In genomic region chr16:47725188-47725695, GRCh38 we compare ENCODE assay signal across 37 cellular contexts.
"Had no signal": no experiment of that assay in that cellular context is flagged by ENCODE, and none has a peak within 500 bp of the region (broad histone marks: within the 10 kb centered on the region; RNA-seq: fewer than 3 reads in every experiment).

No MANE protein-coding gene starts in this region.

- H3K27ac Mint-ChIP-seq: activated B cell treated with CpG ODN at 0.5 μM for 24 hours; activated CD4-positive, alpha-beta memory T cell treated with anti-CD3 and anti-CD28 coated beads for 36 hours; activated CD4-positive, alpha-beta T cell treated with anti-CD3 and anti-CD28 coated beads, Interleukin-2, amount 10 ng/mL, durations not matched to agents 24 days and 14 days; activated CD8-positive, alpha-beta T cell treated with anti-CD3 and anti-CD28 coated beads for 36 hours; activated naive CD4-positive, alpha-beta T cell treated with anti-CD3 and anti-CD28 coated beads for 36 hours; activated naive CD4-positive, alpha-beta T cell treated with anti-CD3 and anti-CD28 coated beads, Interleukin-2, amount 50 U/mL, for 72 hours; activated naive CD8-positive, alpha-beta T cell treated with anti-CD3 and anti-CD28 coated beads for 36 hours; activated T-cell treated with anti-CD3 and anti-CD28 coated beads, Interleukin-2, amount 50 U/mL, for 72 hours; activated T-helper 1 cell treated with anti-CD3 and anti-CD28 coated beads, Interleukin-12 subunit alpha, Interleukin-12 subunit beta, Interleukin-2, Interleukin-4 antibody, amounts not matched to agents 30 ng/mL and 10 ng/mL and 1 ng/mL, durations not matched to agents 14 hours and 24 hours and 36 hours; activated T-helper 17 cell treated with anti-CD3 and anti-CD28 coated beads, Interleukin-2, amount 50 U/mL, for 72 hours; T-helper 1 cell treated with Interleukin-12 subunit alpha and Interleukin-12 subunit beta and Interleukin-4 antibody, amounts not matched to agents 30 μg/mL and 1 μg/mL, for 36 hours; T-helper 2 cell treated with Interferon-gamma antibody and Interleukin-4, amounts not matched to agents 5 μg/mL and 100 μg/mL, for 36 hours had no signal

- FAIRE-seq: astrocyte, TTC549 had no signal

- DNase-seq: activated B cell treated with CpG ODN at 0.5 μM for 24 hours; activated CD4-positive, alpha-beta memory T cell treated with anti-CD3 and anti-CD28 coated beads for 36 hours; activated CD4-positive, alpha-beta T cell treated with anti-CD3 and anti-CD28 coated beads for 4 hours; activated CD4-positive, alpha-beta T cell treated with anti-CD3 and anti-CD28 coated beads, Interleukin-2, amount 10 ng/mL, durations not matched to agents 24 days and 14 days; activated CD4-positive, alpha-beta T cell treated with anti-CD3 and anti-CD28 coated beads, Interleukin-2, amount 50 U/mL, for 1 hour; activated CD4-positive, alpha-beta T cell treated with anti-CD3 and anti-CD28 coated beads, Interleukin-2, amount 50 U/mL, for 4 hours; activated CD4-positive, CD25-positive, alpha-beta regulatory T cell treated with anti-CD3 and anti-CD28 coated beads, Interleukin-2, amount 50 U/mL, for 72 hours; activated CD8-positive, alpha-beta memory T cell treated with anti-CD3 and anti-CD28 coated beads, Interleukin-2, amount 50 U/mL, for 4 hours; activated CD8-positive, alpha-beta T cell treated with anti-CD3 and anti-CD28 coated beads for 36 hours; activated effector memory CD4-positive, alpha-beta T cell treated with anti-CD3 and anti-CD28 coated beads, Interleukin-2, amount 50 U/mL, for 16 hours; activated gamma-delta T cell treated with Interleukin-2 at 50 U/mL for 16 hours; activated naive CD4-positive, alpha-beta T cell; activated naive CD4-positive, alpha-beta T cell treated with anti-CD3 and anti-CD28 coated beads for 36 hours; activated naive CD4-positive, alpha-beta T cell treated with anti-CD3 and anti-CD28 coated beads, Interleukin-2, amount 50 U/mL, for 16 hours; activated naive CD8-positive, alpha-beta T cell treated with anti-CD3 and anti-CD28 coated beads for 36 hours; activated T-cell treated with anti-CD3 and anti-CD28 coated beads for 4 hours; activated T-cell treated with anti-CD3 and anti-CD28 coated beads, Interleukin-2, amount 50 U/mL, for 1 hour; activated T-cell treated with anti-CD3 and anti-CD28 coated beads, Interleukin-2, amount 50 U/mL, for 4 hours; activated T-cell treated with anti-CD3 and anti-CD28 coated beads, Interleukin-2, amount 50 U/mL, for 72 hours; adrenal gland; amniotic stem cell; aorta; body of pancreas; brain microvascular endothelial cell; central memory CD4-positive, alpha-beta T cell; T-helper 1 cell; T-helper 2 cell; T-helper 9 cell had no signal

- ATAC-seq: activated CD8-positive, alpha-beta T cell treated with anti-CD3 and anti-CD28 coated beads for 36 hours; activated naive CD4-positive, alpha-beta T cell treated with anti-CD3 and anti-CD28 coated beads, Interleukin-2, amount 50 U/mL, for 72 hours; activated T-cell treated with anti-CD3 and anti-CD28 coated beads, Interleukin-2, amount 50 U/mL, for 4 hours; activated T-cell treated with anti-CD3 and anti-CD28 coated beads, Interleukin-2, amount 50 U/mL, for 72 hours; activated T-helper 17 cell treated with anti-CD3 and anti-CD28 coated beads, Interleukin-2, amount 50 U/mL, for 72 hours; body of pancreas had no signal

- H3K36me3 Mint-ChIP-seq: activated CD4-positive, alpha-beta memory T cell treated with anti-CD3 and anti-CD28 coated beads for 36 hours; activated naive CD4-positive, alpha-beta T cell treated with anti-CD3 and anti-CD28 coated beads, Interleukin-2, amount 50 U/mL, for 72 hours; activated naive CD8-positive, alpha-beta T cell treated with anti-CD3 and anti-CD28 coated beads for 36 hours had no signal

- H3K4me3 ChIP-seq: adrenal gland, body of pancreas, breast epithelium had no signal

- H3K4me3 Mint-ChIP-seq: activated B cell treated with CpG ODN at 0.5 μM for 24 hours; activated CD4-positive, alpha-beta memory T cell treated with anti-CD3 and anti-CD28 coated beads for 36 hours; activated CD4-positive, alpha-beta T cell treated with anti-CD3 and anti-CD28 coated beads, Interleukin-2, amount 10 ng/mL, durations not matched to agents 24 days and 14 days; activated CD8-positive, alpha-beta T cell treated with anti-CD3 and anti-CD28 coated beads for 36 hours; activated naive CD4-positive, alpha-beta T cell treated with anti-CD3 and anti-CD28 coated beads for 36 hours; activated naive CD8-positive, alpha-beta T cell treated with anti-CD3 and anti-CD28 coated beads for 36 hours; activated T-cell treated with anti-CD3 and anti-CD28 coated beads, Interleukin-2, amount 50 U/mL, for 4 hours; activated T-cell treated with anti-CD3 and anti-CD28 coated beads, Interleukin-2, amount 50 U/mL, for 72 hours; activated T-helper 1 cell treated with anti-CD3 and anti-CD28 coated beads, Interleukin-12 subunit alpha, Interleukin-12 subunit beta, Interleukin-2, Interleukin-4 antibody, amounts not matched to agents 30 ng/mL and 10 ng/mL and 1 ng/mL, durations not matched to agents 14 hours and 24 hours and 36 hours; activated T-helper 17 cell treated with anti-CD3 and anti-CD28 coated beads, Interleukin-2, amount 50 U/mL, for 72 hours; T-helper 1 cell treated with Interleukin-12 subunit alpha and Interleukin-12 subunit beta and Interleukin-4 antibody, amounts not matched to agents 30 μg/mL and 1 μg/mL, for 36 hours; T-helper 2 cell treated with Interferon-gamma antibody and Interleukin-4, amounts not matched to agents 5 μg/mL and 100 μg/mL, for 36 hours had no signal

- H3K9me3 ChIP-seq: adrenal gland, body of pancreas, breast epithelium had no signal

- H3K4me1 Mint-ChIP-seq: activated naive CD8-positive, alpha-beta T cell treated with anti-CD3 and anti-CD28 coated beads for 36 hours; activated T-helper 17 cell treated with anti-CD3 and anti-CD28 coated beads, Interleukin-2, amount 50 U/mL, for 72 hours had no signal

- H3K4me1 ChIP-seq: adrenal gland, breast epithelium had no signal

- H3K27me3 Mint-ChIP-seq: activated B cell treated with CpG ODN at 0.5 μM for 24 hours; activated CD4-positive, alpha-beta memory T cell treated with anti-CD3 and anti-CD28 coated beads for 36 hours; activated naive CD8-positive, alpha-beta T cell treated with anti-CD3 and anti-CD28 coated beads for 36 hours; activated T-helper 17 cell treated with anti-CD3 and anti-CD28 coated beads, Interleukin-2, amount 50 U/mL, for 72 hours had no signal

- H3K36me3 ChIP-seq: adrenal gland, brain microvascular endothelial cell, breast epithelium had no signal

- H3K27me3 ChIP-seq: adrenal gland, body of pancreas, brain microvascular endothelial cell, breast epithelium had no signal

- H3K9me3 Mint-ChIP-seq: activated B cell treated with CpG ODN at 0.5 μM for 24 hours; activated CD4-positive, alpha-beta memory T cell treated with anti-CD3 and anti-CD28 coated beads for 36 hours; activated CD8-positive, alpha-beta T cell treated with anti-CD3 and anti-CD28 coated beads for 36 hours; activated naive CD4-positive, alpha-beta T cell treated with anti-CD3 and anti-CD28 coated beads for 36 hours; activated naive CD8-positive, alpha-beta T cell treated with anti-CD3 and anti-CD28 coated beads for 36 hours; activated T-cell treated with anti-CD3 and anti-CD28 coated beads, Interleukin-2, amount 50 U/mL, for 4 hours; activated T-cell treated with anti-CD3 and anti-CD28 coated beads, Interleukin-2, amount 50 U/mL, for 72 hours; activated T-helper 1 cell treated with anti-CD3 and anti-CD28 coated beads, Interleukin-12 subunit alpha, Interleukin-12 subunit beta, Interleukin-2, Interleukin-4 antibody, amounts not matched to agents 30 ng/mL and 10 ng/mL and 1 ng/mL, durations not matched to agents 14 hours and 24 hours and 36 hours; activated T-helper 17 cell treated with anti-CD3 and anti-CD28 coated beads, Interleukin-2, amount 50 U/mL, for 72 hours; T-helper 1 cell treated with Interleukin-12 subunit alpha and Interleukin-12 subunit beta and Interleukin-4 antibody, amounts not matched to agents 30 μg/mL and 1 μg/mL, for 36 hours; T-helper 2 cell treated with Interferon-gamma antibody and Interleukin-4, amounts not matched to agents 5 μg/mL and 100 μg/mL, for 36 hours had no signal

- H3K27ac ChIP-seq: adrenal gland, body of pancreas, brain microvascular endothelial cell, breast epithelium, VCaP had no signal
